Comparison of ENCODE assay signal across 23 cellular contexts in genomic region chr4:150306719-150307118, GRCh38.
"Had no signal": no experiment of that assay in that cellular context is flagged by ENCODE, and none has a peak within 500 bp of the region (broad histone marks: within the 10 kb centered on the region; RNA-seq: fewer than 3 reads in every experiment).

No MANE protein-coding gene starts in this region.

- H3K27me3 ChIP-seq: neutrophil, spleen, suprapubic skin, tibial artery, upper lobe of right lung had no signal

- H3K36me3 ChIP-seq: left ventricle myocardium inferior, neutrophil, suprapubic skin, tibial artery, upper lobe of right lung, WERI-Rb-1 had no signal

- H3K27ac ChIP-seq: left ventricle myocardium inferior, neutrophil, parathyroid adenoma, psoas muscle, spleen, suprapubic skin, upper lobe of right lung, WERI-Rb-1 had no signal

- ATAC-seq: activated CD4-positive, CD25-positive, alpha-beta regulatory T cell treated with anti-CD3 and anti-CD28 coated beads, Interleukin-2, amount 50 U/mL, for 24 hours; psoas muscle; T-helper 17 cell; upper lobe of right lung had no signal

- H3K9me3 ChIP-seq: left ventricle myocardium inferior, neutrophil, psoas muscle, spleen, suprapubic skin, tibial artery, upper lobe of right lung had no signal

- H3K4me3 ChIP-seq: left ventricle myocardium inferior, lung, psoas muscle, spleen, suprapubic skin, tibial artery, upper lobe of right lung had no signal

- H3K9ac ChIP-seq: parathyroid adenoma had no signal

- DNase-seq: activated CD4-positive, alpha-beta T cell treated with anti-CD3 and anti-CD28 coated beads for 48 hours; activated CD4-positive, alpha-beta T cell treated with anti-CD3 and anti-CD28 coated beads, Interleukin-2, amount 50 U/mL, for 48 hours; activated CD8-positive, alpha-beta memory T cell treated with anti-CD3 and anti-CD28 coated beads for 24 hours; activated effector memory CD4-positive, alpha-beta T cell treated with Interleukin-2 at 50 U/mL for 16 hours; activated naive CD4-positive, alpha-beta T cell treated with Interleukin-2 at 50 U/mL for 16 hours; aorta; caudate nucleus; left ventricle myocardium inferior; naive B cell; nephron progenitor cell; psoas muscle; spleen; stimulated activated naive CD4-positive, alpha-beta T cell; T-helper 17 cell; T1000; tibial artery; upper lobe of right lung; WERI-Rb-1 had no signal
